Comparison of ENCODE assay signal across 8 cellular contexts in genomic region chr15:73052679-73053397, GRCh38. TPM values are rescaled to one million over a fixed set of nuclear protein-coding genes. Genes with fewer than 3 reads are reported as not detected.
A peak's percentile ranks its signal among the peaks of the same experiment; 100 is the strongest.
DNase-seq lines count a peak whose midpoint lies in the region; ATAC-seq and TF ChIP-seq lines count a peak whose summit lies in the region.

No MANE protein-coding gene starts in this region.

- H3K4me1 Mint-ChIP-seq in GM23338 = peaks cover 21% of the 10 kb centered on the region

- ATAC-seq in GM23338 = peak; percentile 53
- no peak for ATAC-seq in HG03139 (IDR thresholded peaks at IDR 0.05; ENCODE audit: unreplicated experiment)

- no peaks in the 10 kb centered on the region for H3K36me3 Mint-ChIP-seq in GM23338 (ENCODE audit: low read depth)

- peaks cover 23% of the 10 kb centered on the region for H3K4me1 ChIP-seq in GM23338 (ENCODE audit: insufficient read depth)
- peaks cover 3% of the 10 kb centered on the region for H3K4me1 ChIP-seq in colonic mucosa

- peak overlapping the region; percentile 73 for H3K4me3 ChIP-seq in GM23338
- peak overlapping the region; percentile 74 for H3K4me3 ChIP-seq in colonic mucosa

- peak; percentile 16 to 30; a peak in 3 of 4 replicates for TF ChIP-seq CTCF in GM23338 (conservative IDR thresholded peaks at IDR 0.05; ENCODE audit: low read depth in 2 of 2)
- peak; percentile 66 for TF ChIP-seq CTCF in VCaP (conservative IDR thresholded peaks at IDR 0.05)
- TF ChIP-seq CTCF in colonic mucosa (IDR thresholded peaks at IDR 0.05) = peak; percentile 14

- H3K27me3 ChIP-seq in GM23338 (ENCODE audit: insufficient read depth) = peaks cover 6% of the 10 kb centered on the region; the same call in 1 of the 2 replicates
- H3K27me3 ChIP-seq in colonic mucosa = no peaks in the 10 kb centered on the region
- H3K27me3 ChIP-seq in layer of hippocampus (ENCODE audit: control insufficient read depth, insufficient read depth, low read length) = no peaks in the 10 kb centered on the region

- no peaks in the 10 kb centered on the region for H3K9me2 ChIP-seq in GM23338 (ENCODE audit: insufficient read depth)

- H3K36me3 ChIP-seq in GM23338 (ENCODE audit: insufficient read depth) = no peaks in the 10 kb centered on the region
- no peaks in the 10 kb centered on the region for H3K36me3 ChIP-seq in colonic mucosa

- H3K27ac ChIP-seq in GM23338 (ENCODE audit: low read depth) (peak overlapping the region; percentile 80), VCaP (peak overlapping the region; percentile 96), colonic mucosa (peak overlapping the region; percentile 88), layer of hippocampus (ENCODE audit: low read depth, low read length) (peak overlapping the region; percentile 91)

- peak overlapping the region; percentile 75 for H3K4me2 ChIP-seq in GM23338

- peak; percentile 82 for DNase-seq in DMS 273 (lab: John Stamatoyannopoulos, UW; ENCODE audit: unreplicated experiment)
- peak; percentile 82 for DNase-seq in GM23338 (ENCODE audit: low spot score)
- DNase-seq in NCI-H146 treated with DMSO at 0.1 percent for 48 hours (lab: John Stamatoyannopoulos, UW; ENCODE audit: unreplicated experiment) = peak; percentile 0
- peak; percentile 70 for DNase-seq in colonic mucosa
- DNase-seq in stimulated activated CD4-positive, alpha-beta T cell treated with anti-CD3 and anti-CD28 coated beads, Interleukin-1b, Interleukin-23, amount 100 ng/mL, for 48 hours = peak; percentile 9

- peaks cover 3% of the 10 kb centered on the region for H3K27me3 Mint-ChIP-seq in GM23338 (ENCODE audit: insufficient read depth, low read depth, poor library complexity)

- peak overlapping the region; percentile 81 to 96 for H3K9ac ChIP-seq in colonic mucosa (ENCODE audit: low read depth in 2 of 2, low read length in 2 of 2)

- H4K20me1 ChIP-seq in GM23338 (replicated peaks; ENCODE audit: insufficient read depth) = peaks cover 9% of the 10 kb centered on the region; the same call in 1 of the 2 replicates

- H3K79me2 ChIP-seq in GM23338 (replicated peaks; ENCODE audit: insufficient read depth) = peaks cover 46% of the 10 kb centered on the region

- H3K9me3 Mint-ChIP-seq in GM23338 = no peaks in the 10 kb centered on the region

- H3K4me3 Mint-ChIP-seq in GM23338 = peak overlapping the region; percentile 97

- no peaks in the 10 kb centered on the region for H3F3A ChIP-seq in GM23338 (replicated peaks; ENCODE audit: low read depth)

- peak overlapping the region; percentile 92 for H3K27ac Mint-ChIP-seq in GM23338

- no peaks in the 10 kb centered on the region for H3K9me3 ChIP-seq in colonic mucosa

- intact Hi-C loops in colonic mucosa (cut with DNase I) = no loop called here

- peak overlapping the region; percentile 66; the same call in 1 of the 2 replicates for H2AFZ ChIP-seq in GM23338

TF ChIP-seq in GM23338, 12 proteins besides CTCF, POLR2A, EP300 and RAD21:
- TF ChIP-seq ZNF331 (CRISPR knock-in tag; IDR thresholded peaks at IDR 0.05; ENCODE audit: low read depth) (no peak), EZH2phosphoT487 (IDR thresholded peaks at IDR 0.05; ENCODE audit: unreplicated experiment) (no peak), EZH2 (IDR thresholded peaks at IDR 0.05; ENCODE audit: low read depth, unreplicated experiment) (no peak), ZNF462 (CRISPR knock-in tag; IDR thresholded peaks at IDR 0.05) (no peak), JUNB (IDR thresholded peaks at IDR 0.05; ENCODE audit: unreplicated experiment) (no peak), STAT1 (IDR thresholded peaks at IDR 0.05; ENCODE audit: unreplicated experiment) (no peak)
- TF ChIP-seq, protein P1, sequence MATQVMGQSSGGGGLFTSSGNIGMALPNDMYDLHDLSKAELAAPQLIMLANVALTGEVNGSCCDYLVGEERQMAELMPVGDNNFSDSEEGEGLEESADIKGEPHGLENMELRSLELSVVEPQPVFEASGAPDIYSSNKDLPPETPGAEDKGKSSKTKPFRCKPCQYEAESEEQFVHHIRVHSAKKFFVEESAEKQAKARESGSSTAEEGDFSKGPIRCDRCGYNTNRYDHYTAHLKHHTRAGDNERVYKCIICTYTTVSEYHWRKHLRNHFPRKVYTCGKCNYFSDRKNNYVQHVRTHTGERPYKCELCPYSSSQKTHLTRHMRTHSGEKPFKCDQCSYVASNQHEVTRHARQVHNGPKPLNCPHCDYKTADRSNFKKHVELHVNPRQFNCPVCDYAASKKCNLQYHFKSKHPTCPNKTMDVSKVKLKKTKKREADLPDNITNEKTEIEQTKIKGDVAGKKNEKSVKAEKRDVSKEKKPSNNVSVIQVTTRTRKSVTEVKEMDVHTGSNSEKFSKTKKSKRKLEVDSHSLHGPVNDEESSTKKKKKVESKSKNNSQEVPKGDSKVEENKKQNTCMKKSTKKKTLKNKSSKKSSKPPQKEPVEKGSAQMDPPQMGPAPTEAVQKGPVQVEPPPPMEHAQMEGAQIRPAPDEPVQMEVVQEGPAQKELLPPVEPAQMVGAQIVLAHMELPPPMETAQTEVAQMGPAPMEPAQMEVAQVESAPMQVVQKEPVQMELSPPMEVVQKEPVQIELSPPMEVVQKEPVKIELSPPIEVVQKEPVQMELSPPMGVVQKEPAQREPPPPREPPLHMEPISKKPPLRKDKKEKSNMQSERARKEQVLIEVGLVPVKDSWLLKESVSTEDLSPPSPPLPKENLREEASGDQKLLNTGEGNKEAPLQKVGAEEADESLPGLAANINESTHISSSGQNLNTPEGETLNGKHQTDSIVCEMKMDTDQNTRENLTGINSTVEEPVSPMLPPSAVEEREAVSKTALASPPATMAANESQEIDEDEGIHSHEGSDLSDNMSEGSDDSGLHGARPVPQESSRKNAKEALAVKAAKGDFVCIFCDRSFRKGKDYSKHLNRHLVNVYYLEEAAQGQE (IDR thresholded peaks at IDR 0.05; ENCODE audit: unreplicated experiment) = no peak
TF ChIP-seq in GM23338: peak in this region for 0.

RNA-seq across cellular contexts. Expression of gene NEO1, which starts 0.6 kb away (rescaled TPM):
- total RNA-seq in GM23338 (2014; rRNA removed; shearing (Covaris generic)) = 40.6 and 45.8 TPM in 2 replicates
- 7.9 and 8.4 TPM in 2 replicates for polyA plus RNA-seq in GM23338 (2016; fragmentation: Nextera tagmentation; extraction: Ambion mirVana)
- total RNA-seq in colonic mucosa = 100 to 1,000 TPM; 108 to 130 TPM

Comparison
In these comparisons a context has a peak if more than half of its experiments do, and no peak if none do; other contexts are left out.
1. DNase-seq: peak in every context shown above with its lines; median percentile 82 in DMS 273; 82 in GM23338; 70 in colonic mucosa; 9 in stimulated activated CD4-positive, alpha-beta T cell treated with anti-CD3 and anti-CD28 coated beads, Interleukin-1b, Interleukin-23, amount 100 ng/mL, for 48 hours; 0 in NCI-H146 treated with DMSO at 0.1 percent for 48 hours.
2. CTCF ChIP-seq: peak in every context shown above with its lines; median percentile 66 in VCaP; 23 in GM23338; 14 in colonic mucosa.